In the genomic region with DNA sequence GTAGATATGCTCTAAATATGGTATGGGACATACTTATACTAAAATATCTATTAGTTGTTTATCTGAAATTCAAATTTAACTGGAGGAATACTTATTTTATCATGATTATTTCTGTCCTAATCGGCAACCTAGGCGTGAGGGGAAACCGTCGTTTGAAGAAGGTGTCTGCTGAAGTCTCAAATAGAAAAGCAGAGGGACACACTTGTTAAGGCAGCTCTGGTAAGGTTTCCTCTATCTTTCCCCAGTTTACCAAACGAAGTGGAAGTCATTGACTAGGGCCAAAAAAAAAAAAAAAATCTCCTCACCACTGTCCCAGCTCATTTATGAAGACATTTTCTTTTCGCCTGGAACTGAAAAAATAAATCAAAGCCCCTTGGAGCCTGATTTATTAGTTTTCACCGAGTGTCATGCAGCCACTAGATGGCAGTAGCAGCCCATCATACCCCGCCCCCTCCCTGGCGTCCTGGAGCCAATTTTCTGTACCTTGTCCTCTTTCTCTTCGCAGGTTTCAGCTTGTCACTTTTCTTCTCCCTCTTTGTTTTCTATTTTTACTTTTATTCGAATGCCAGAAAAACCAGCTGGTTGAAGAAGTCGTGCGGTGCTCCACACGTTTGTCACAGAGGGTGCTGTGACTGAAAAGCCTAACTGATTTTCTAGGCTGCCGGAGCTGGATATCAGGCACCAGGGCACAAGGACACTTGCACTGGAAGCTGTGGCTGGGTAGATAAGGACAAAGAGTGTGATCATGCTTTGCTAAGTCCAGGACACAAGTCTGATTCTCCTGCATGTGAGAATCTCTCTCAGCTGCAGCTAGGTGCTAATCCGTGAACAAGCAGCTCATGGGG, we compare ENCODE assay signal across 1 cellular context.
TF ChIP-seq lines count a peak whose summit lies in the region.

No MANE protein-coding gene starts in this region.

TF ChIP-seq in HepG2, 621 proteins besides CTCF, POLR2A, EP300 and RAD21 (continued from another document):
- 0 out of 4 replicates have a peak, but pooled peaks of 1 of the 2 experiments have one; percentile 20 for TF ChIP-seq HMGXB4 (CRISPR knock-in tag; IDR thresholded peaks at IDR 0.05; ENCODE audit: borderline replicate concordance in 1 of 2, low read depth in 1 of 2)
- TF ChIP-seq MIXL1 (CRISPR knock-in tag; IDR thresholded peaks at IDR 0.05) = peak; percentile 66; the same call in 1 of the 2 replicates
- TF ChIP-seq KAT8 (CRISPR knock-in tag; IDR thresholded peaks at IDR 0.05) = 0 out of 2 replicates have a peak, but pooled peaks have one; percentile 27
- TF ChIP-seq ZEB1 (IDR thresholded peaks at IDR 0.05; ENCODE audit: insufficient replicate concordance, low read depth) = no peak
- no peak for TF ChIP-seq KAT2B (IDR thresholded peaks at IDR 0.05; ENCODE audit: borderline replicate concordance, low read depth, low read length)
- TF ChIP-seq XRCC5 (optimal IDR thresholded peaks at IDR 0.05; ENCODE audit: low read length) = peak; percentile 33
- no peak for TF ChIP-seq ZNF563 (CRISPR knock-in tag; IDR thresholded peaks at IDR 0.05)
- TF ChIP-seq YY1 (IDR thresholded peaks at IDR 0.05; ENCODE audit: insufficient read depth, insufficient replicate concordance, low read depth, low read length) = no peak
- TF ChIP-seq SRF (IDR thresholded peaks at IDR 0.05; ENCODE audit: low read depth, low read length) = no peak
- TF ChIP-seq ZNF841 (CRISPR knock-in tag; IDR thresholded peaks at IDR 0.05; ENCODE audit: borderline replicate concordance) = no peak
- peak; percentile 34; the same call in 1 of the 2 replicates for TF ChIP-seq BORCS8-MEF2B (CRISPR knock-in tag; IDR thresholded peaks at IDR 0.05)
- no peak for TF ChIP-seq FOXO4 (CRISPR knock-in tag; conservative IDR thresholded peaks at IDR 0.05)
- peak; percentile 53; the same call in 1 of the 2 replicates for TF ChIP-seq GFI1 (CRISPR knock-in tag; IDR thresholded peaks at IDR 0.05; ENCODE audit: borderline replicate concordance)
- 0 out of 2 replicates have a peak, but pooled peaks have one; percentile 43 for TF ChIP-seq MAZ (IDR thresholded peaks at IDR 0.05; ENCODE audit: borderline replicate concordance, low read depth, low read length)
- TF ChIP-seq MAZ (CRISPR knock-in tag; IDR thresholded peaks at IDR 0.05; ENCODE audit: low read depth) = no peak
- TF ChIP-seq SALL1 (CRISPR knock-in tag; IDR thresholded peaks at IDR 0.05) = no peak; the same call in 1 of the 2 replicates
- TF ChIP-seq KMT2B (CRISPR knock-in tag; IDR thresholded peaks at IDR 0.05) = no peak
- no peak for TF ChIP-seq ZFY (CRISPR knock-in tag; IDR thresholded peaks at IDR 0.05)
- TF ChIP-seq, protein P1, sequence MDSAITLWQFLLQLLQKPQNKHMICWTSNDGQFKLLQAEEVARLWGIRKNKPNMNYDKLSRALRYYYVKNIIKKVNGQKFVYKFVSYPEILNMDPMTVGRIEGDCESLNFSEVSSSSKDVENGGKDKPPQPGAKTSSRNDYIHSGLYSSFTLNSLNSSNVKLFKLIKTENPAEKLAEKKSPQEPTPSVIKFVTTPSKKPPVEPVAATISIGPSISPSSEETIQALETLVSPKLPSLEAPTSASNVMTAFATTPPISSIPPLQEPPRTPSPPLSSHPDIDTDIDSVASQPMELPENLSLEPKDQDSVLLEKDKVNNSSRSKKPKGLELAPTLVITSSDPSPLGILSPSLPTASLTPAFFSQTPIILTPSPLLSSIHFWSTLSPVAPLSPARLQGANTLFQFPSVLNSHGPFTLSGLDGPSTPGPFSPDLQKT (CRISPR knock-in tag; IDR thresholded peaks at IDR 0.05; ENCODE audit: borderline replicate concordance) = no peak
- TF ChIP-seq SMC3 (IDR thresholded peaks at IDR 0.05; ENCODE audit: low read length) = peak; percentile 71
- TF ChIP-seq, protein P2, sequence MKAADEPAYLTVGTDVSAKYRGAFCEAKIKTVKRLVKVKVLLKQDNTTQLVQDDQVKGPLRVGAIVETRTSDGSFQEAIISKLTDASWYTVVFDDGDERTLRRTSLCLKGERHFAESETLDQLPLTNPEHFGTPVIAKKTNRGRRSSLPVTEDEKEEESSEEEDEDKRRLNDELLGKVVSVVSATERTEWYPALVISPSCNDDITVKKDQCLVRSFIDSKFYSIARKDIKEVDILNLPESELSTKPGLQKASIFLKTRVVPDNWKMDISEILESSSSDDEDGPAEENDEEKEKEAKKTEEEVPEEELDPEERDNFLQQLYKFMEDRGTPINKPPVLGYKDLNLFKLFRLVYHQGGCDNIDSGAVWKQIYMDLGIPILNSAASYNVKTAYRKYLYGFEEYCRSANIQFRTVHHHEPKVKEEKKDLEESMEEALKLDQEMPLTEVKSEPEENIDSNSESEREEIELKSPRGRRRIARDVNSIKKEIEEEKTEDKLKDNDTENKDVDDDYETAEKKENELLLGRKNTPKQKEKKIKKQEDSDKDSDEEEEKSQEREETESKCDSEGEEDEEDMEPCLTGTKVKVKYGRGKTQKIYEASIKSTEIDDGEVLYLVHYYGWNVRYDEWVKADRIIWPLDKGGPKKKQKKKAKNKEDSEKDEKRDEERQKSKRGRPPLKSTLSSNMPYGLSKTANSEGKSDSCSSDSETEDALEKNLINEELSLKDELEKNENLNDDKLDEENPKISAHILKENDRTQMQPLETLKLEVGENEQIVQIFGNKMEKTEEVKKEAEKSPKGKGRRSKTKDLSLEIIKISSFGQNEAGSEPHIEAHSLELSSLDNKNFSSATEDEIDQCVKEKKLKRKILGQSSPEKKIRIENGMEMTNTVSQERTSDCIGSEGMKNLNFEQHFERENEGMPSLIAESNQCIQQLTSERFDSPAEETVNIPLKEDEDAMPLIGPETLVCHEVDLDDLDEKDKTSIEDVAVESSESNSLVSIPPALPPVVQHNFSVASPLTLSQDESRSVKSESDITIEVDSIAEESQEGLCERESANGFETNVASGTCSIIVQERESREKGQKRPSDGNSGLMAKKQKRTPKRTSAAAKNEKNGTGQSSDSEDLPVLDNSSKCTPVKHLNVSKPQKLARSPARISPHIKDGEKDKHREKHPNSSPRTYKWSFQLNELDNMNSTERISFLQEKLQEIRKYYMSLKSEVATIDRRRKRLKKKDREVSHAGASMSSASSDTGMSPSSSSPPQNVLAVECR (CRISPR knock-in tag; IDR thresholded peaks at IDR 0.05; ENCODE audit: borderline replicate concordance) = no peak
